In the genomic region with DNA sequence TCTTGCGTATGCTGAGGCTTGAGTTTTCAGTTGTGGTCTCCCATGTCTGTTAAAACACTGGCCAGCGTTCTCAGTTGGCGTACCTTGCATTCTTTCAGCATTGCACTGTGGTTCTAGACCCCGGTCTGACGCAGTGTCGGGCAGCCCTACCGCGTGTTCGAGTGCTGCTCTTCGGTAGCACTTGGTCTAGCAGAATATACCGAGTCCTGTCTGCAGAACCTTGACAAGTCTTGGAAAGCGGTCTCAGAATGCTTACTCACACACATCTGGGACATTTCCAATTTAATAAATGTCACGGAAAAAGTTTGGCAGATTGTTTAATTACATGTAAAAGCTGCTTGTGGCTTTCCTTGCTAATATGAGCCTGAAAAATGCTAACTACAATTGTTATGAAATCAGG, we compare ENCODE assay signal across 21 cellular contexts. TPM values are rescaled to one million over a fixed set of nuclear protein-coding genes. Genes with fewer than 3 reads are reported as not detected.
A peak's percentile ranks its signal among the peaks of the same experiment; 100 is the strongest.
DNase-seq lines count a peak whose midpoint lies in the region; ATAC-seq, FAIRE-seq and TF ChIP-seq lines count a peak whose summit lies in the region.
"Had no signal": no experiment of that assay in that cellular context is flagged by ENCODE, and none has a peak within 500 bp of the region (broad histone marks: within the 10 kb centered on the region; RNA-seq: fewer than 3 reads in every experiment).

No MANE protein-coding gene starts in this region.

- H3K36me3 ChIP-seq in ACC112 (ENCODE audit: insufficient read depth, low read length) (no peaks in the 10 kb centered on the region), H1 (ENCODE audit: control insufficient read depth in 2 of 4, insufficient read depth in 4 of 4, low read length in 3 of 4) (peaks cover 0 to 4% (median 0%) of the 10 kb centered on the region in 4 experiments; a peak in 3 of 8 replicates), PC-9 (ENCODE audit: low read depth) (peaks cover 17% of the 10 kb centered on the region)

- TF ChIP-seq POLR2A in H1 (IDR thresholded peaks at IDR 0.05; ENCODE audit: control extremely low read depth in 1 of 2, low read depth in 2 of 2, low read length in 2 of 2): no peak

- no peak overlapping the region for H4K91ac ChIP-seq in H1 (replicated peaks; ENCODE audit: insufficient read length, low read length)

- H4K20me1 ChIP-seq in H1 (replicated peaks in 1 of 2; ENCODE audit: control insufficient read depth in 1 of 2, insufficient read depth in 2 of 2, low read length in 2 of 2) (peaks cover 7 to 24% of the 10 kb centered on the region in 2 experiments), PC-9 (ENCODE audit: insufficient read depth) (peaks cover 45% of the 10 kb centered on the region)

- H3K4me1 ChIP-seq in ACC112 (ENCODE audit: control insufficient read depth, insufficient read depth, low read length, unreplicated experiment): peaks cover 52% of the 10 kb centered on the region
- H3K4me1 ChIP-seq in H1 (replicated peaks in 1 of 4; ENCODE audit: control insufficient read depth in 3 of 4, insufficient read depth in 4 of 4, low read length in 3 of 4): peaks cover 0 to 10% (median 0%) of the 10 kb centered on the region in 4 experiments; a peak in 1 of 7 replicates
- no peaks in the 10 kb centered on the region for H3K4me1 ChIP-seq in right cardiac atrium (ENCODE audit: control insufficient read depth, insufficient read depth, low read length)
- H3K4me1 ChIP-seq in PC-9 (replicated peaks; ENCODE audit: insufficient read depth): peaks cover 41% of the 10 kb centered on the region

- no peak for FAIRE-seq in H1 (lab: Jason Lieb, UNC)
- FAIRE-seq: colon, GM12891, keratinocyte had no signal

- H3K4me2 ChIP-seq in H1 (ENCODE audit: insufficient read depth in 1 of 2, low read depth in 2 of 2, low read length in 2 of 2) (no peak overlapping the region), PC-9 (no peak overlapping the region)

- peak overlapping the region; percentile 62; the same call in 1 of the 2 replicates for H4K8ac ChIP-seq in H1 (ENCODE audit: extremely low read depth, insufficient read depth, low read length)

- H3K4me3 ChIP-seq in ACC112 (ENCODE audit: low read depth, low read length) (no peak overlapping the region), H1 (ENCODE audit: extremely low read depth in 1 of 4, insufficient read depth in 2 of 4, low read depth in 3 of 4, low read length in 4 of 4) (no peak overlapping the region), right cardiac atrium (ENCODE audit: low read length) (no peak overlapping the region), PC-9 (no peak overlapping the region)
- H3K4me3 ChIP-seq: heart right ventricle had no signal

- ATAC-seq in right cardiac atrium: peak; percentile 77 to 78

- no peak overlapping the region for H2BK15ac ChIP-seq in H1 (ENCODE audit: low read length)

- H3K36me3 Mint-ChIP-seq in activated T-cell treated with anti-CD3 and anti-CD28 coated beads, Interleukin-2, amount 50 U/mL, for 24 hours (ENCODE audit: low read depth): peaks cover 79% of the 10 kb centered on the region

- H3K4me3 Mint-ChIP-seq in activated T-cell treated with anti-CD3 and anti-CD28 coated beads, Interleukin-2, amount 50 U/mL, for 24 hours: no peak overlapping the region
- H3K4me3 Mint-ChIP-seq: activated B cell treated with CpG ODN at 0.5 μM for 24 hours, nephron progenitor cell had no signal

- no peak for TF ChIP-seq CTCF in H1 (IDR thresholded peaks at IDR 0.05; ENCODE audit: control extremely low read depth in 1 of 3, insufficient read depth in 1 of 3, low read depth in 1 of 3, low read length in 3 of 3)
- no peak for TF ChIP-seq CTCF in GM20000 (IDR thresholded peaks at IDR 0.05; ENCODE audit: extremely low read depth, missing control alignments)
- TF ChIP-seq CTCF in PC-9 (conservative IDR thresholded peaks at IDR 0.05): no peak

- WGBS in H1 (ENCODE audit: extremely low coverage in 1 of 2, insufficient coverage in 1 of 2, insufficient read length in 1 of 2, insufficient replicate concordance in 2 of 2, low coverage in 1 of 2, low lambda C conversion rate in 2 of 2, missing lambda C conversion rate in 1 of 2), 2 experiments: 91% methylated on average over 13 of the region's 13 CpGs; no CpG with 5 or more reads in 1 of the 2 experiments
- WGBS in right cardiac atrium: 64% methylated on average over 13 of the region's 13 CpGs

- no peak overlapping the region for H3K14ac ChIP-seq in H1 (ENCODE audit: insufficient read length)

- H3K4me1 Mint-ChIP-seq in activated T-cell treated with anti-CD3 and anti-CD28 coated beads, Interleukin-2, amount 50 U/mL, for 24 hours (ENCODE audit: low read depth): peaks cover 10% of the 10 kb centered on the region

- no peaks in the 10 kb centered on the region for H3K23me2 ChIP-seq in H1 (ENCODE audit: low read depth, low read length)

- no peak overlapping the region for H2BK120ac ChIP-seq in H1 (replicated peaks; ENCODE audit: low read depth, low read length)

- H3K23ac ChIP-seq in H1 (ENCODE audit: insufficient read length): no peak overlapping the region

- no peaks in the 10 kb centered on the region for H3K9me2 ChIP-seq in PC-9 (ENCODE audit: insufficient read depth)

- BruUV-seq in PC-9 (replicated peaks; lab: Mats Ljungman, UMichigan): no TSS peak

- peaks cover 42% of the 10 kb centered on the region for H3F3A ChIP-seq in PC-9 (ENCODE audit: insufficient read depth, low read depth)

- no peak overlapping the region for H2BK12ac ChIP-seq in H1 (ENCODE audit: low read depth, low read length)

- H3K18ac ChIP-seq in H1 (ENCODE audit: extremely low read depth, low read length): no peak overlapping the region

- H3K9me3 Mint-ChIP-seq in activated T-cell treated with anti-CD3 and anti-CD28 coated beads, Interleukin-2, amount 50 U/mL, for 24 hours: no peaks in the 10 kb centered on the region
- H3K9me3 Mint-ChIP-seq: activated B cell treated with CpG ODN at 0.5 μM for 24 hours, nephron progenitor cell had no signal

- H3K4ac ChIP-seq in H1 (replicated peaks; ENCODE audit: insufficient read length, low read depth, low read length): no peak overlapping the region

- H4K5ac ChIP-seq in H1 (ENCODE audit: insufficient read length, low read depth, low read length): no peak overlapping the region

- intact Hi-C loops in right cardiac atrium (cut with DNase I) (no loop called here), PC-9 (cut with micrococcal nuclease; ENCODE audit: unreplicated experiment) (no loop called here)

- no peak overlapping the region for H2BK5ac ChIP-seq in H1 (ENCODE audit: low read depth, low read length)

- no peak overlapping the region for H3K27ac Mint-ChIP-seq in activated T-cell treated with anti-CD3 and anti-CD28 coated beads, Interleukin-2, amount 50 U/mL, for 24 hours
- H3K27ac Mint-ChIP-seq: activated B cell treated with CpG ODN at 0.5 μM for 24 hours, nephron progenitor cell had no signal

- no peak overlapping the region for H3K9ac ChIP-seq in H1 (replicated peaks in 1 of 4; ENCODE audit: extremely low read depth in 1 of 4, low read depth in 3 of 4, low read length in 3 of 4)

- H2AFZ ChIP-seq in ACC112 (ENCODE audit: low read length, unreplicated experiment) (no peak overlapping the region), H1 (ENCODE audit: low read length) (no peak overlapping the region), PC-9 (no peak overlapping the region)

- POLR2A ChIA-PET in H1 (lab: Charles Lee; ENCODE audit: partially characterized antibody): interaction anchor here (1.9 kb wide), 2 partner anchors 14 to 31 kb away, joined by 6 read pairs; no protein-coding TSS in a partner anchor
- POLR2A ChIA-PET in PC-9 (lab: Charles Lee; ENCODE audit: unreplicated experiment): no interaction called here

- H3K9me3 ChIP-seq in H1 (ENCODE audit: insufficient read depth in 2 of 2, low read depth in 1 of 2, low read length in 1 of 2): no peaks in the 10 kb centered on the region
- no peaks in the 10 kb centered on the region for H3K9me3 ChIP-seq in right cardiac atrium (ENCODE audit: control insufficient read depth, low read length)
- no peaks in the 10 kb centered on the region for H3K9me3 ChIP-seq in PC-9 (ENCODE audit: insufficient read depth, low read depth)
- H3K9me3 ChIP-seq: heart right ventricle had no signal

- H3K27ac ChIP-seq in ACC112 (ENCODE audit: low read depth, low read length): peak overlapping the region; percentile 49; the same call in 1 of the 2 replicates
- H3K27ac ChIP-seq in H1 (ENCODE audit: low read depth, low read length): no peak overlapping the region
- H3K27ac ChIP-seq in right cardiac atrium (ENCODE audit: low read length): no peak overlapping the region
- H3K27ac ChIP-seq in PC-9: no peak overlapping the region

- no peak for TF ChIP-seq RAD21 in H1 (IDR thresholded peaks at IDR 0.05 in 1 of 2, conservative IDR thresholded peaks at IDR 0.05 in 1 of 2; ENCODE audit: low read depth in 2 of 2, low read length in 2 of 2)

- CTCF ChIA-PET in H1 (lab: Charles Lee; ENCODE audit: partially characterized antibody): interaction anchor here (0.7 to 1.2 kb wide), 2 partner anchors 14 to 29 kb away, joined by 4 to 5 read pairs; no protein-coding TSS in a partner anchor
- CTCF ChIA-PET in PC-9 (lab: Charles Lee): no interaction called here

- H3K79me1 ChIP-seq in H1 (ENCODE audit: low read depth, low read length): peaks cover 14% of the 10 kb centered on the region; the same call in 1 of the 2 replicates

- H3K27me3 ChIP-seq in ACC112 (ENCODE audit: insufficient read depth, low read length): no peaks in the 10 kb centered on the region
- H3K27me3 ChIP-seq in H1 (replicated peaks in 1 of 4; ENCODE audit: control insufficient read depth in 3 of 4, extremely low read depth in 1 of 4, insufficient read depth in 3 of 4, low read length in 3 of 4): no peaks in the 10 kb centered on the region
- no peaks in the 10 kb centered on the region for H3K27me3 ChIP-seq in right cardiac atrium (ENCODE audit: control insufficient read depth, insufficient read depth)
- no peaks in the 10 kb centered on the region for H3K27me3 ChIP-seq in PC-9 (ENCODE audit: insufficient read depth, low read depth)
- H3K27me3 ChIP-seq: heart right ventricle had no signal

- no peak overlapping the region for H3K56ac ChIP-seq in H1 (replicated peaks; ENCODE audit: insufficient read length, low read depth, low read length)

- H2BK20ac ChIP-seq in H1 (ENCODE audit: low read length): no peak overlapping the region

- H3K27me3 Mint-ChIP-seq in activated T-cell treated with anti-CD3 and anti-CD28 coated beads, Interleukin-2, amount 50 U/mL, for 24 hours: no peaks in the 10 kb centered on the region
- H3K27me3 Mint-ChIP-seq: activated B cell treated with CpG ODN at 0.5 μM for 24 hours had no signal

- H3K79me2 ChIP-seq in ACC112 (ENCODE audit: control insufficient read depth, insufficient read depth, low read length, unreplicated experiment) (peaks cover 41% of the 10 kb centered on the region), H1 (ENCODE audit: control insufficient read depth in 1 of 2, insufficient read depth in 2 of 2, low read length in 2 of 2) (peaks cover 3 to 69% of the 10 kb centered on the region in 2 experiments; a peak in 2 of 4 replicates), PC-9 (ENCODE audit: low read depth) (peaks cover 75% of the 10 kb centered on the region)

- TF ChIP-seq EP300 in H1 (IDR thresholded peaks at IDR 0.05; ENCODE audit: borderline replicate concordance in 1 of 2, low read depth in 2 of 2, low read length in 2 of 2): no peak

- peak; percentile 94 for DNase-seq in GM04504 (ENCODE audit: low read depth)
- DNase-seq in H1 (ENCODE audit: low read depth in 1 of 2, low spot score in 2 of 2): no peak
- peak; percentile 53 to 66 (median 63) for DNase-seq in right cardiac atrium
- no peak for DNase-seq in islet precursor cell
- DNase-seq in activated T-cell treated with anti-CD3 and anti-CD28 coated beads, Interleukin-2, amount 50 U/mL, for 24 hours: no peak
- DNase-seq in GM20000 (ENCODE audit: low spot score): no peak
- DNase-seq in PC-9: no peak
- DNase-seq: activated B cell treated with CpG ODN at 0.5 μM for 24 hours; AML-193; Calu3; heart right ventricle; mesendoderm; NCI-H187 treated with DMSO at 0.1 percent for 48 hours; NCI-H446; nephron progenitor cell; stimulated activated CD4-positive, alpha-beta T cell treated with anti-CD3 and anti-CD28 coated beads, Interleukin-2, amount 100 ng/mL, for 24 hours; T-helper 1 cell had no signal

- H2AK5ac ChIP-seq in H1 (ENCODE audit: low read depth, low read length): no peak overlapping the region

RNA-seq across cellular contexts. Expression of gene PPFIA1, which starts 32.6 kb away (rescaled TPM):
- total RNA-seq in H1 (2021; fragmentation: NEBNext Ultra II Directional; extraction: Animal tissue kit (Norgen Biotek cat#: 25700)): 73.2 and 73.5 TPM in 2 replicates
- polyA plus RNA-seq in H1 (2011; rRNA removed) (44.3 and 54.4 TPM in 2 replicates), right cardiac atrium (16.2 TPM)
- polyA plus RNA-seq in H1 (2011; cell fraction: cytosol; rRNA removed): 54.6 TPM
- polyA plus RNA-seq in H1 (2011; cell fraction: nucleus; rRNA removed): 160 TPM
- polyA plus RNA-seq in H1 (2012, experiment 1 of 2): 33.0 to 41.8 TPM (median 40.1 TPM) in 4 replicates
- polyA plus RNA-seq in H1 (2012, experiment 2 of 2): 4.9 TPM
- polyA plus RNA-seq in H1 (2013, experiment 1 of 2): 42.3 TPM
- 41.3 TPM for polyA plus RNA-seq in H1 (2013, experiment 2 of 2)
- polyA minus RNA-seq in H1 (2011; rRNA and poly(A)+ RNA removed): 144 and 189 TPM in 2 replicates
- polyA minus RNA-seq in H1 (2011; cell fraction: cytosol; rRNA and poly(A)+ RNA removed): 61.4 TPM
- 139 TPM for polyA minus RNA-seq in H1 (2011; cell fraction: nucleus; rRNA and poly(A)+ RNA removed)
- total RNA-seq in right cardiac atrium (10 to 100 TPM; 36.7 to 44.9 (median 39.4) TPM), PC-9 (2021) (81.1 and 86.8 TPM in 2 replicates)

Comparison
In these comparisons a context has a peak if more than half of its experiments do, and no peak if none do; other contexts are left out.
1. DNase-seq: peak in GM04504 (single experiment) and right cardiac atrium (3 of 3); none in H1 (0 of 2), islet precursor cell (single experiment), activated T-cell treated with anti-CD3 and anti-CD28 coated beads, Interleukin-2, amount 50 U/mL, for 24 hours (single experiment), GM20000 (single experiment) and PC-9 (0 of 2).